8 cellular contexts compared by ENCODE assay signal in genomic region chr12:53625946-53626701, GRCh38. TPM values are rescaled to one million over a fixed set of nuclear protein-coding genes. Genes with fewer than 3 reads are reported as not detected.
DNase-seq lines count a peak whose midpoint lies in the region; ATAC-seq, FAIRE-seq and TF ChIP-seq lines count a peak whose summit lies in the region.

Gene ATF7 (minus strand): TSS chr12:53626382. CDS start chr12:53601000, 25,382 bp downstream.

- ATAC-seq in GM18520 (IDR thresholded peaks at IDR 0.05; ENCODE audit: unreplicated experiment) (peak; percentile 90), HG03064 (IDR thresholded peaks at IDR 0.05; ENCODE audit: low read depth, unreplicated experiment) (peak; percentile 91), body of pancreas (peak; percentile 97), sciatic nerve (peak; percentile 98)

- intact Hi-C loops in body of pancreas (cut with DNase I) (loop anchor here (10.0 kb wide), 1 partner anchor 49 kb away; the partner anchor contains the start of gene ATP5MC2), sciatic nerve (cut with DNase I) (no loop called here)

- H3K4me1 ChIP-seq in body of pancreas = peaks cover 34% of the 10 kb centered on the region

- H3K4me3 ChIP-seq in body of pancreas = peak within 1 kb of the TSS; percentile 34 to 74

- peak in 2 of 3 donors; percentile 77 to 82 for TF ChIP-seq POLR2A in body of pancreas (IDR thresholded peaks at IDR 0.05)

- no peaks in the 10 kb centered on the region for H3K9me3 ChIP-seq in body of pancreas

- DNase-seq in NCI-H2107 treated with DMSO at 0.1 percent for 48 hours (lab: John Stamatoyannopoulos, UW; ENCODE audit: unreplicated experiment) = peak; percentile 98
- peak; percentile 97 to 99 (median 98) for DNase-seq in body of pancreas
- peak; percentile 93 for DNase-seq in iPS DF 19.7 (ENCODE audit: low read depth, low spot score)
- DNase-seq in sciatic nerve (ENCODE audit: low spot score) = peak; percentile 100

- TF ChIP-seq CTCF in 22Rv1 (IDR thresholded peaks at IDR 0.05) (no peak), body of pancreas (IDR thresholded peaks at IDR 0.05) (no peak)

- H3K36me3 ChIP-seq in body of pancreas (replicated peaks in 1 of 2; ENCODE audit: insufficient read depth in 1 of 2, low read depth in 2 of 2) = no peaks in the 10 kb centered on the region

- H3K27me3 ChIP-seq in body of pancreas = no peaks in the 10 kb centered on the region

- FAIRE-seq in TTC549 (lab: Jason Lieb, UNC) = peak; percentile 84

- 1% methylated on average over 35 to 48 of the region's 48 CpGs for WGBS in body of pancreas, 2 donors

- H3K27ac ChIP-seq in 22Rv1 (peak within 1 kb of the TSS; percentile 83), body of pancreas (peak within 1 kb of the TSS; percentile 92 to 94 (median 92))

RNA-seq across cellular contexts. Expression of gene ATF7, which starts in this region (rescaled TPM):
- total RNA-seq in body of pancreas (10 to 100 TPM; 12.9 to 21.3 TPM), sciatic nerve (62.5 TPM)

Comparison
In these comparisons a context has a peak if more than half of its experiments do, and no peak if none do; other contexts are left out.
1. Peak in every context shown above with its lines: DNase-seq, ATAC-seq, H3K4me3 ChIP-seq and H3K27ac ChIP-seq.